In the genomic region with DNA sequence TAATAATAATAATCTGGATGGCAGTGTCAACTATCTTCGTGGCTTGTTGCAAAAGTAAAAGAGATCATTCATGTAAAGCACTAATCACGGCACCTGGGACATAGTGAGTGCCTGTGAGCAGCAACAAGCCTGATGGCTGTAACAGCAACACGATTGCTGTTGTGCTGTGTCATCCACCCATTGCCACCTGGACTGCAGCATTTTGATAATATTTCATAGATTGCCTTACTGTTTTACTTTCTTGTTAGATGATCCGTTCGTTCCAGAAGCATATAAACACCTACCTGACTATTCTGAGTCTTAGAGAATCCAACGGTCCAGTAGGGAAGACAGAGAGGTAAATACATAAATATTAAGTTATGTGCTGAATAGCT, we compare ENCODE assay signal across 21 cellular contexts. TPM values are rescaled to one million over a fixed set of nuclear protein-coding genes. Genes with fewer than 3 reads are reported as not detected.
DNase-seq lines count a peak whose midpoint lies in the region; ATAC-seq, FAIRE-seq and TF ChIP-seq lines count a peak whose summit lies in the region.
"Had no signal": no experiment of that assay in that cellular context is flagged by ENCODE, and none has a peak within 500 bp of the region (broad histone marks: within the 10 kb centered on the region; RNA-seq: fewer than 3 reads in every experiment).

No MANE protein-coding gene starts in this region.

- DNase-seq in A549 (ENCODE audit: low read depth in 1 of 2, low spot score in 1 of 2) (no peak), WERI-Rb-1 (no peak), NCI-H2029 treated with DMSO at 0.1 percent for 48 hours (lab: John Stamatoyannopoulos, UW) (no peak), OCI-M1 (lab: John Stamatoyannopoulos, UW) (no peak)
- DNase-seq: activated CD4-positive, alpha-beta T cell treated with anti-CD3 and anti-CD28 coated beads for 36 hours; activated CD8-positive, alpha-beta memory T cell treated with anti-CD3 and anti-CD28 coated beads for 24 hours; activated gamma-delta T cell treated with Interleukin-2 at 50 U/mL for 16 hours; activated T-cell treated with anti-CD3 and anti-CD28 coated beads, Interleukin-2, amount 50 U/mL, for 24 hours; Calu3; dermis blood vessel endothelial cell; natural killer cell; NCI-H1436; NCI-H524 treated with DMSO at 0.1 percent for 48 hours had no signal

- H3K36me3 ChIP-seq in WERI-Rb-1, result peaks cover 14% of the 10 kb centered on the region
- H3K36me3 ChIP-seq in skeletal muscle tissue (ENCODE audit: control insufficient read depth in 3 of 3, insufficient read depth in 3 of 3, low read length in 3 of 3), result peaks cover 0 to 10% (median 6%) of the 10 kb centered on the region in 3 donors

- 62% methylated on average over 6 of the region's 6 CpGs for WGBS in A549 (ENCODE audit: missing lambda C conversion rate)

- no peak for TF ChIP-seq CTCF in A549 (IDR thresholded peaks at IDR 0.05)
- TF ChIP-seq CTCF in WERI-Rb-1 (IDR thresholded peaks at IDR 0.05; ENCODE audit: low read depth, low read length), result no peak

- H3K27ac ChIP-seq in A549, result peak overlapping the region; percentile 12 to 93; a peak in 3 of 6 replicates
- peak overlapping the region; percentile 76 for H3K27ac ChIP-seq in WERI-Rb-1
- peak overlapping the region; percentile 41 for H3K27ac ChIP-seq in layer of hippocampus (ENCODE audit: low read depth, low read length)
- H3K27ac ChIP-seq in skeletal muscle tissue (ENCODE audit: low read depth, low read length), result peak overlapping the region; percentile 95
- H3K27ac ChIP-seq: C4-2B, KMS-11 had no signal

- H3K4me3 ChIP-seq in A549, result no peak overlapping the region
- peak overlapping the region; percentile 16 for H3K4me3 ChIP-seq in WERI-Rb-1 (ENCODE audit: low read depth, low read length)
- H3K4me3 ChIP-seq in skeletal muscle tissue (ENCODE audit: low read length in 3 of 3), result no peak overlapping the region

- peaks cover 47% of the 10 kb centered on the region for H3K4me1 ChIP-seq in A549
- H3K4me1 ChIP-seq in skeletal muscle tissue (ENCODE audit: control insufficient read depth in 3 of 3, insufficient read depth in 3 of 3, low read length in 3 of 3), result peaks cover 42 to 64% (median 46%) of the 10 kb centered on the region in 3 donors

- H3K9me3 ChIP-seq in A549 (no peaks in the 10 kb centered on the region), WERI-Rb-1 (ENCODE audit: severe bottlenecking) (no peaks in the 10 kb centered on the region), skeletal muscle tissue (ENCODE audit: control insufficient read depth in 3 of 3, low read length in 3 of 3) (no peaks in the 10 kb centered on the region)

- CTCF ChIA-PET in A549 (lab: Yijun Ruan, JAX), result interaction anchor here (1.0 to 48.7 kb wide), 8 partner anchors 8 to 260 kb away, joined by 3 to 1377 read pairs (median 188); partner anchors contain the start of genes CUEDC1, DYNLL2, SRSF1 and VEZF1

- no peak overlapping the region for H3K4me2 ChIP-seq in A549
- H3K4me2 ChIP-seq: KMS-11 had no signal

- no peaks in the 10 kb centered on the region for H3K27me3 ChIP-seq in WERI-Rb-1 (ENCODE audit: insufficient read depth, low read depth, severe bottlenecking)
- H3K27me3 ChIP-seq in layer of hippocampus (ENCODE audit: control insufficient read depth, insufficient read depth, low read length), result no peaks in the 10 kb centered on the region
- H3K27me3 ChIP-seq in skeletal muscle tissue (ENCODE audit: control insufficient read depth in 3 of 3, insufficient read depth in 3 of 3, low read length in 3 of 3), result no peaks in the 10 kb centered on the region

- no peak overlapping the region for H3K9ac ChIP-seq in skeletal muscle tissue (ENCODE audit: low read depth in 1 of 3, low read length in 3 of 3)
- H3K9ac ChIP-seq: KMS-11 had no signal

- ATAC-seq in A549 (no peak), GM19351 (IDR thresholded peaks at IDR 0.05; ENCODE audit: unreplicated experiment) (no peak)
- ATAC-seq: activated CD4-positive, alpha-beta T cell treated with anti-CD3 and anti-CD28 coated beads for 36 hours; natural killer cell had no signal

- TF ChIP-seq POLR2A in A549 (IDR thresholded peaks at IDR 0.05; ENCODE audit: low read length), result no peak

- POLR2A ChIA-PET in A549 (lab: Yijun Ruan, JAX), result interaction anchor here (0.6 kb wide), 1 partner anchor 98 kb away, joined by 6 read pairs; no protein-coding TSS in a partner anchor

- no peak for FAIRE-seq in A549 (lab: Jason Lieb, UNC)
- FAIRE-seq: HTR-8/SVneo, RCC 7860, urothelium cell line had no signal

- TF ChIP-seq EP300 in A549 (IDR thresholded peaks at IDR 0.05), result no peak

- TF ChIP-seq RAD21 in A549 (conservative IDR thresholded peaks at IDR 0.05 in 1 of 2, IDR thresholded peaks at IDR 0.05 in 1 of 2), result no peak

TF ChIP-seq in A549, 52 proteins besides CTCF, POLR2A, EP300 and RAD21:
- TF ChIP-seq ZNF302 (CRISPR knock-in tag; IDR thresholded peaks at IDR 0.05) (no peak), RFX5 (IDR thresholded peaks at IDR 0.05) (no peak), FOSL2 (IDR thresholded peaks at IDR 0.05) (no peak), FOSL2 (CRISPR knock-in tag; IDR thresholded peaks at IDR 0.05) (no peak), BCL3 (IDR thresholded peaks at IDR 0.05) (no peak)
- TF ChIP-seq, protein P1, sequence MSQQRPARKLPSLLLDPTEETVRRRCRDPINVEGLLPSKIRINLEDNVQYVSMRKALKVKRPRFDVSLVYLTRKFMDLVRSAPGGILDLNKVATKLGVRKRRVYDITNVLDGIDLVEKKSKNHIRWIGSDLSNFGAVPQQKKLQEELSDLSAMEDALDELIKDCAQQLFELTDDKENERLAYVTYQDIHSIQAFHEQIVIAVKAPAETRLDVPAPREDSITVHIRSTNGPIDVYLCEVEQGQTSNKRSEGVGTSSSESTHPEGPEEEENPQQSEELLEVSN (IDR thresholded peaks at IDR 0.05; ENCODE audit: borderline replicate concordance, low read depth), result no peak

RNA-seq across cellular contexts. Expression of gene MRPS23, which starts 3.1 kb away (rescaled TPM):
- polyA plus RNA-seq in A549 (2011; rRNA removed), result 73.2 and 110 TPM in 2 replicates
- 96.6 and 104 TPM in 2 replicates for polyA plus RNA-seq in A549 (2012; cell fraction: cytosol; rRNA removed)
- 45.7 and 49.9 TPM in 2 replicates for polyA plus RNA-seq in A549 (2012; cell fraction: nucleus; rRNA removed)
- 140 to 164 TPM (median 153 TPM) in 3 replicates for polyA plus RNA-seq in A549 (2017; fragmentation: RNase III; extraction: RNeasy Plus Mini Kit Qiagen cat#74134 plus additional on column Dnase treatment)
- 36.4 and 52.6 TPM in 2 replicates for polyA minus RNA-seq in A549 (2011; rRNA and poly(A)+ RNA removed)
- 10.4 TPM for total RNA-seq in skeletal muscle tissue

Comparison
In these comparisons a context has a peak if more than half of its experiments do, and no peak if none do; other contexts are left out.
1. H3K27ac ChIP-seq: peak in every context shown above with its lines; median percentile 95 in skeletal muscle tissue; 76 in WERI-Rb-1; 52 in A549; 41 in layer of hippocampus.